Comparison of ENCODE assay signal across 28 cellular contexts in genomic region chr3:38276081-38276916, GRCh38. TPM values are rescaled to one million over a fixed set of nuclear protein-coding genes. Genes with fewer than 3 reads are reported as not detected.
"Had no signal": no experiment of that assay in that cellular context is flagged by ENCODE, and none has a peak within 500 bp of the region (broad histone marks: within the 10 kb centered on the region; RNA-seq: fewer than 3 reads in every experiment).

No MANE protein-coding gene starts in this region.

- H3K79me2 ChIP-seq: hepatocyte, parathyroid adenoma had no signal

- H3K27ac Mint-ChIP-seq: naive B cell had no signal

- H3K9me3 Mint-ChIP-seq: naive B cell, neural crest cell had no signal

- H3K4me3 Mint-ChIP-seq: naive B cell, neural crest cell had no signal

- H3K4me1 ChIP-seq: parathyroid adenoma, prostate gland, spleen, stomach, transverse colon had no signal

- H2AFZ ChIP-seq: hepatocyte, parathyroid adenoma had no signal

- H3K27me3 ChIP-seq: hepatocyte, spleen, stomach, transverse colon had no signal

- H3K4me2 ChIP-seq: hepatocyte had no signal

- H3K9me3 ChIP-seq: prostate gland, spleen, stomach, thoracic aorta, transverse colon had no signal

- H3K27me3 Mint-ChIP-seq: naive B cell had no signal

- H3K4me3 ChIP-seq: coronary artery, hepatocyte, prostate gland, spleen, stomach, thoracic aorta, transverse colon had no signal

- H3K36me3 Mint-ChIP-seq: naive B cell had no signal

- ATAC-seq: sciatic nerve had no signal

- H3K9ac ChIP-seq: parathyroid adenoma had no signal

- DNase-seq: effector CD4-positive, alpha-beta T cell; foreskin melanocyte; head of caudate nucleus; kidney; left cardiac atrium; mesendoderm; naive B cell; occipital lobe; spleen; stimulated activated CD4-positive, alpha-beta T cell treated with anti-CD3 and anti-CD28 coated beads, Interleukin-15, amount 100 ng/mL, for 24 hours; stimulated activated CD4-positive, alpha-beta T cell treated with anti-CD3 and anti-CD28 coated beads, Interleukin-1b, Interleukin-23, amount 100 ng/mL, for 48 hours; stimulated activated CD4-positive, alpha-beta T cell treated with anti-CD3 and anti-CD28 coated beads, Interleukin-4, amount 100 ng/mL, for 4 hours; stimulated activated naive CD4-positive, alpha-beta T cell; stomach; substantia nigra; transverse colon had no signal

- H3K27ac ChIP-seq: coronary artery, hepatocyte, parathyroid adenoma, prostate gland, spleen, stomach, thoracic aorta, transverse colon had no signal

- FAIRE-seq: kidney had no signal

- H3K36me3 ChIP-seq: prostate gland, thoracic aorta, transverse colon had no signal

RNA-seq across cellular contexts. Expression of gene SLC22A14, which starts 5.8 kb away (rescaled TPM):
- total RNA-seq: dermis microvascular lymphatic vessel endothelial cell, lung microvascular endothelial cell, neural crest cell, stomach, ureter had no signal
- polyA plus RNA-seq: liver had no signal

RNA-seq across cellular contexts. Expression of gene SLC22A13, which starts 10.7 kb away (rescaled TPM):
- total RNA-seq: skeletal muscle tissue had no signal
- polyA plus RNA-seq: hepatocyte had no signal
